7 cellular contexts compared by ENCODE assay signal in the genomic region with DNA sequence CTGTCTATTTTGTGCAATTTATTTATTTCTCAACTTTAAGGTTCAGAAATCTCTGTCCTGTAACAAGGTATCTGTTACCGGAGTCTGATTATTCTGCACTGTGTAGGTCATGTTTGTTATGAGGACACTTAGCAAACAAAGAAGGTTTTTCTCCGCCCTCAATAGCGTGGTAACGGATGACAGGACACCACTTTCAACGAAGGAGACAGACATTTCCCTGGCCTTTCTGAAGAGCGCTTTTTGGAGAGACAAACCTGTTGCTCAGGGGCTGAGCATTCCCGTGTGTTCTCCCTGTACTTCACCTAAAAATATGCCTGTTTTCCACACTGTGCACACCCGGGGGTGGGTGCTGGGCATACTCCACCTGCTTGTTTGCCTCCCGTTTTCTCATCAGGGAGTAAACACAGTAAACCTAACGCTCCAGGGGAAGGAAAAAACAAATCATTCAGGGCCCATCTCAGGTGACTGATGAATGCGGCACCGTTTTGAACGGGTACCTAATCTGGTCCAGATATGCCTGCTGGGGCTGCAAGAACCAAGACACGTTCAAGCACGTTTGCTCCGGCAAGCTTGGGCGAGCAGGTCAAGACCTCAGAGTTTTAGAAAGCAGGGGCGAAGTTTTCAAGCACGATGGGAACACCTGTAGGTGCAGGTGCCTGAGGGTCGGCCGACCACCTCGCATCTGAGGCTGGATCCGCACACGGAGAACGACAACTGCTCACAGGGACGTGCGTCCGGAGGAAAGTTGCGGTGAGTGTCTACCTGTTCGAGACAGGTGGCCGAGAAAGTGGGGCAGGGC. TPM values are rescaled to one million over a fixed set of nuclear protein-coding genes. Genes with fewer than 3 reads are reported as not detected.
DNase-seq lines count a peak whose midpoint lies in the region; ATAC-seq, FAIRE-seq and TF ChIP-seq lines count a peak whose summit lies in the region.

No MANE protein-coding gene starts in this region.

- H3K36me3 Mint-ChIP-seq in IgD-negative memory B cell = no peaks in the 10 kb centered on the region
- H3K36me3 Mint-ChIP-seq in activated naive CD8-positive, alpha-beta T cell treated with anti-CD3 and anti-CD28 coated beads, Interleukin-2, amount 10 ng/mL, durations not matched to agents 7 days and 5 days = peaks cover 34% of the 10 kb centered on the region

- no peak for FAIRE-seq in keratinocyte (lab: Jason Lieb, UNC)

- DNase-seq in activated naive CD8-positive, alpha-beta T cell treated with anti-CD3 and anti-CD28 coated beads, Interleukin-2, amount 10 ng/mL, durations not matched to agents 7 days and 5 days = no peak
- DNase-seq in keratinocyte (ENCODE audit: low read depth, low spot score) (no peak), HCEC 1CT (no peak)
- peak in 4 of 6 experiments; percentile 32 to 62 (median 44) for DNase-seq in stimulated activated naive CD4-positive, alpha-beta T cell (lab: John Stamatoyannopoulos, UW)

- ATAC-seq in GM18868 (IDR thresholded peaks at IDR 0.05; ENCODE audit: unreplicated experiment) = peak; percentile 4
- ATAC-seq in activated naive CD8-positive, alpha-beta T cell treated with anti-CD3 and anti-CD28 coated beads, Interleukin-2, amount 10 ng/mL, durations not matched to agents 7 days and 5 days (ENCODE audit: low read depth) = no peak
- no peak for ATAC-seq in HG03571 (IDR thresholded peaks at IDR 0.05; ENCODE audit: unreplicated experiment)

- H3K27me3 ChIP-seq in keratinocyte (ENCODE audit: control insufficient read depth, extremely low read depth, insufficient read depth, low read length) = peaks cover 16% of the 10 kb centered on the region

- H3K27me3 Mint-ChIP-seq in IgD-negative memory B cell = peaks cover 4% of the 10 kb centered on the region
- no peaks in the 10 kb centered on the region for H3K27me3 Mint-ChIP-seq in activated naive CD8-positive, alpha-beta T cell treated with anti-CD3 and anti-CD28 coated beads, Interleukin-2, amount 10 ng/mL, durations not matched to agents 7 days and 5 days

- H3K4me2 ChIP-seq in keratinocyte (ENCODE audit: control insufficient read depth, extremely low read depth, insufficient read depth, low read depth, low read length) = peak overlapping the region; percentile 87

- no peaks in the 10 kb centered on the region for H3K9me3 ChIP-seq in keratinocyte (ENCODE audit: control insufficient read depth, low read depth, low read length)

- H3K4me1 Mint-ChIP-seq in IgD-negative memory B cell = peaks cover 5 to 28% (median 7%) of the 10 kb centered on the region in 3 donors
- peaks cover 38% of the 10 kb centered on the region for H3K4me1 Mint-ChIP-seq in activated naive CD8-positive, alpha-beta T cell treated with anti-CD3 and anti-CD28 coated beads, Interleukin-2, amount 10 ng/mL, durations not matched to agents 7 days and 5 days

- no peak overlapping the region for H3K9ac ChIP-seq in keratinocyte (ENCODE audit: control insufficient read depth, extremely low read depth, insufficient read depth, low read length)

- peaks cover 0 to 1% (median 0%) of the 10 kb centered on the region in 3 donors for H3K9me3 Mint-ChIP-seq in IgD-negative memory B cell
- H3K9me3 Mint-ChIP-seq in activated naive CD8-positive, alpha-beta T cell treated with anti-CD3 and anti-CD28 coated beads, Interleukin-2, amount 10 ng/mL, durations not matched to agents 7 days and 5 days = peaks cover 7% of the 10 kb centered on the region

- dilution Hi-C loops in keratinocyte (cut with MboI; ENCODE audit: extremely low pct_ligation_motif_present, low sequenced_read_pairs) = no loop called here

- peaks cover 7% of the 10 kb centered on the region for H3K4me1 ChIP-seq in keratinocyte (ENCODE audit: control insufficient read depth, extremely low read depth, insufficient read depth, low read length)

- H3K27ac ChIP-seq in keratinocyte (ENCODE audit: control insufficient read depth, insufficient read depth, low read length) = no peak overlapping the region

- peak overlapping the region; percentile 87 to 96 (median 92) for H3K4me3 Mint-ChIP-seq in IgD-negative memory B cell
- no peak overlapping the region for H3K4me3 Mint-ChIP-seq in activated naive CD8-positive, alpha-beta T cell treated with anti-CD3 and anti-CD28 coated beads, Interleukin-2, amount 10 ng/mL, durations not matched to agents 7 days and 5 days

- H2AFZ ChIP-seq in keratinocyte (ENCODE audit: control insufficient read depth, low read length) = peak overlapping the region; percentile 65

- POLR2A ChIA-PET in activated naive CD8-positive, alpha-beta T cell treated with anti-CD3 and anti-CD28 coated beads, Interleukin-2, amount 10 ng/mL, durations not matched to agents 7 days and 5 days (lab: Charles Lee) = interaction anchor here (0.7 to 6.4 kb wide), 12 partner anchors 13 to 160 kb away, joined by 3 to 242 read pairs (median 4); no protein-coding TSS in a partner anchor

- TF ChIP-seq CTCF in keratinocyte (optimal IDR thresholded peaks at IDR 0.05 in 1 of 3, IDR thresholded peaks at IDR 0.05 in 1 of 3, conservative IDR thresholded peaks at IDR 0.05 in 1 of 3; ENCODE audit: extremely low read depth in 1 of 3, insufficient read depth in 2 of 3, low read length in 3 of 3) = no peak

- H3K27ac Mint-ChIP-seq in IgD-negative memory B cell = peak overlapping the region in 1 of 3 donors; percentile 86
- H3K27ac Mint-ChIP-seq in activated naive CD8-positive, alpha-beta T cell treated with anti-CD3 and anti-CD28 coated beads, Interleukin-2, amount 10 ng/mL, durations not matched to agents 7 days and 5 days = peak overlapping the region; percentile 96

- no peaks in the 10 kb centered on the region for H3K79me2 ChIP-seq in keratinocyte (ENCODE audit: control insufficient read depth, insufficient read depth, low read length)

- H4K20me1 ChIP-seq in keratinocyte (ENCODE audit: control insufficient read depth, extremely low read depth, insufficient read depth, low read length) = no peaks in the 10 kb centered on the region

- no peaks in the 10 kb centered on the region for H3K9me1 ChIP-seq in keratinocyte (ENCODE audit: control insufficient read depth, extremely low read depth, insufficient read depth, low read length)

- H3K4me3 ChIP-seq in keratinocyte (ENCODE audit: control insufficient read depth in 2 of 3, extremely low read depth in 1 of 3, insufficient read depth in 2 of 3, low read depth in 1 of 3, low read length in 3 of 3) = peak overlapping the region; percentile 43 to 67 (median 61)

- H3K36me3 ChIP-seq in keratinocyte (ENCODE audit: control insufficient read depth in 2 of 2, extremely low read depth in 1 of 2, insufficient read depth in 2 of 2, low read length in 2 of 2) = no peaks in the 10 kb centered on the region

RNA-seq across cellular contexts. Expression of gene RETREG1, which starts 0.9 kb away (rescaled TPM):
- polyA plus RNA-seq in IgD-negative memory B cell (9.3 TPM), keratinocyte (4.3 to 13.6 TPM (median 7.4 TPM) in 3 replicates)
- total RNA-seq in activated naive CD8-positive, alpha-beta T cell treated with anti-CD3 and anti-CD28 coated beads, Interleukin-2, amount 10 ng/mL, durations not matched to agents 7 days and 5 days = 10 to 100 TPM; 50.9 to 59.8 TPM
- polyA plus RNA-seq in keratinocyte (2011; ENCODE audit: low read depth) = 4.5 TPM
- polyA plus RNA-seq in keratinocyte (2011; cell fraction: cytosol; rRNA removed) = 3.7 and 4.5 TPM in 2 replicates
- 17.0 and 21.3 TPM in 2 replicates for polyA plus RNA-seq in keratinocyte (2011; cell fraction: nucleus; rRNA removed)
- 3.8 and 4.5 TPM in 2 replicates for polyA plus RNA-seq in keratinocyte (2012; ENCODE audit: low replicate concordance)
- 0.92 to 13.9 TPM (median 3.6 TPM) in 3 replicates for polyA minus RNA-seq in keratinocyte
- 6.5 TPM for polyA minus RNA-seq in keratinocyte (2011; cell fraction: cytosol; rRNA and poly(A)+ RNA removed)
- 10.4 and 23.0 TPM in 2 replicates for polyA minus RNA-seq in keratinocyte (2011; cell fraction: nucleus; rRNA and poly(A)+ RNA removed)

Comparison
In these comparisons a context has a peak if more than half of its experiments do, and no peak if none do; other contexts are left out.
1. DNase-seq: peak in stimulated activated naive CD4-positive, alpha-beta T cell (4 of 6); none in activated naive CD8-positive, alpha-beta T cell treated with anti-CD3 and anti-CD28 coated beads, Interleukin-2, amount 10 ng/mL, durations not matched to agents 7 days and 5 days (single experiment), keratinocyte (single experiment) and HCEC 1CT (single experiment).